In genomic region chr7:82049442-82049841, GRCh38 we compare ENCODE assay signal across 11 cellular contexts.
DNase-seq lines count a peak whose midpoint lies in the region; ATAC-seq and TF ChIP-seq lines count a peak whose summit lies in the region.
"Had no signal": no experiment of that assay in that cellular context is flagged by ENCODE, and none has a peak within 500 bp of the region (broad histone marks: within the 10 kb centered on the region; RNA-seq: fewer than 3 reads in every experiment).

No MANE protein-coding gene starts in this region.

- DNase-seq in Right ventricle myocardium superior (peak; percentile 40), cardiac septum (ENCODE audit: low spot score) (no peak), adipocyte (ENCODE audit: low read depth) (peak; percentile 29), hepatocyte (ENCODE audit: low spot score) (peak; percentile 19), aorta (no peak), natural killer cell (no peak)
- DNase-seq: activated naive CD8-positive, alpha-beta T cell treated with anti-CD3 and anti-CD28 coated beads, Interleukin-2, amount 10 ng/mL, durations not matched to agents 7 days and 5 days; naive B cell; stimulated activated naive B cell treated with anti-CD40 and anti-IgM and Interleukin-4, amounts not matched to agents 10 μg/mL and 1 μg/mL and 100 μg/mL, for 72 hours had no signal

- no peak overlapping the region for H3K4me3 ChIP-seq in adipocyte (ENCODE audit: low read length)
- no peak overlapping the region for H3K4me3 ChIP-seq in hepatocyte
- H3K4me3 ChIP-seq in aorta (ENCODE audit: low read length in 2 of 2): no peak overlapping the region

- H2AFZ ChIP-seq in hepatocyte: no peak overlapping the region

- no peak overlapping the region for H3K27ac Mint-ChIP-seq in natural killer cell
- H3K27ac Mint-ChIP-seq: activated naive CD8-positive, alpha-beta T cell treated with anti-CD3 and anti-CD28 coated beads, Interleukin-2, amount 10 ng/mL, durations not matched to agents 7 days and 5 days; naive B cell; stimulated activated naive B cell treated with anti-CD40 and anti-IgM and Interleukin-4, amounts not matched to agents 10 μg/mL and 1 μg/mL and 100 μg/mL, for 72 hours had no signal

- H3K4me1 ChIP-seq in adipocyte (ENCODE audit: control insufficient read depth, insufficient read depth, low read length) (peaks cover 11% of the 10 kb centered on the region), hepatocyte (ENCODE audit: insufficient read depth) (peaks cover 16% of the 10 kb centered on the region), aorta (ENCODE audit: control insufficient read depth in 1 of 2, insufficient read depth in 2 of 2, low read length in 2 of 2) (no peaks in the 10 kb centered on the region)

- H3K9ac ChIP-seq in adipocyte (ENCODE audit: low read length): no peak overlapping the region

- ATAC-seq in Right ventricle myocardium superior (ENCODE audit: poor library complexity): peak; percentile 55
- no peak for ATAC-seq in HG02981 (IDR thresholded peaks at IDR 0.05; ENCODE audit: unreplicated experiment)
- ATAC-seq in HG03442 (IDR thresholded peaks at IDR 0.05; ENCODE audit: unreplicated experiment): no peak
- no peak for ATAC-seq in aorta (ENCODE audit: low FRiP score)
- no peak for ATAC-seq in natural killer cell
- ATAC-seq: stimulated activated naive B cell treated with anti-CD40 and anti-IgM and Interleukin-4, amounts not matched to agents 10 μg/mL and 1 μg/mL and 100 μg/mL, for 72 hours had no signal

- no peaks in the 10 kb centered on the region for H4K20me1 ChIP-seq in hepatocyte (ENCODE audit: insufficient read depth, poor library complexity, severe bottlenecking)

- H3K9me3 ChIP-seq in adipocyte (ENCODE audit: control insufficient read depth, low read length) (no peaks in the 10 kb centered on the region), hepatocyte (ENCODE audit: low read depth) (no peaks in the 10 kb centered on the region), aorta (ENCODE audit: control insufficient read depth, low read length) (no peaks in the 10 kb centered on the region)

- TF ChIP-seq CTCF in hepatocyte (IDR thresholded peaks at IDR 0.05; ENCODE audit: poor library complexity) (no peak), natural killer cell (IDR thresholded peaks at IDR 0.05) (no peak)

- H3K9me3 Mint-ChIP-seq in natural killer cell: peaks cover 0 to 2% of the 10 kb centered on the region in 2 donors
- H3K9me3 Mint-ChIP-seq: activated naive CD8-positive, alpha-beta T cell treated with anti-CD3 and anti-CD28 coated beads, Interleukin-2, amount 10 ng/mL, durations not matched to agents 7 days and 5 days; naive B cell; stimulated activated naive B cell treated with anti-CD40 and anti-IgM and Interleukin-4, amounts not matched to agents 10 μg/mL and 1 μg/mL and 100 μg/mL, for 72 hours had no signal

- no peaks in the 10 kb centered on the region for H3K79me2 ChIP-seq in hepatocyte

- no peaks in the 10 kb centered on the region for H3K27me3 Mint-ChIP-seq in natural killer cell (ENCODE audit: low read depth in 2 of 2)
- H3K27me3 Mint-ChIP-seq: activated naive CD8-positive, alpha-beta T cell treated with anti-CD3 and anti-CD28 coated beads, Interleukin-2, amount 10 ng/mL, durations not matched to agents 7 days and 5 days; naive B cell; stimulated activated naive B cell treated with anti-CD40 and anti-IgM and Interleukin-4, amounts not matched to agents 10 μg/mL and 1 μg/mL and 100 μg/mL, for 72 hours had no signal

- peak overlapping the region; percentile 47 for H3K4me2 ChIP-seq in hepatocyte

- no peaks in the 10 kb centered on the region for H3K36me3 Mint-ChIP-seq in natural killer cell
- H3K36me3 Mint-ChIP-seq: activated naive CD8-positive, alpha-beta T cell treated with anti-CD3 and anti-CD28 coated beads, Interleukin-2, amount 10 ng/mL, durations not matched to agents 7 days and 5 days; naive B cell; stimulated activated naive B cell treated with anti-CD40 and anti-IgM and Interleukin-4, amounts not matched to agents 10 μg/mL and 1 μg/mL and 100 μg/mL, for 72 hours had no signal

- H3K4me1 Mint-ChIP-seq in natural killer cell: no peaks in the 10 kb centered on the region
- H3K4me1 Mint-ChIP-seq: activated naive CD8-positive, alpha-beta T cell treated with anti-CD3 and anti-CD28 coated beads, Interleukin-2, amount 10 ng/mL, durations not matched to agents 7 days and 5 days; naive B cell; stimulated activated naive B cell treated with anti-CD40 and anti-IgM and Interleukin-4, amounts not matched to agents 10 μg/mL and 1 μg/mL and 100 μg/mL, for 72 hours had no signal

- no peaks in the 10 kb centered on the region for H3K27me3 ChIP-seq in adipocyte (replicated peaks; ENCODE audit: control insufficient read depth, insufficient read depth, low read length)
- H3K27me3 ChIP-seq in hepatocyte: no peaks in the 10 kb centered on the region
- no peaks in the 10 kb centered on the region for H3K27me3 ChIP-seq in aorta (ENCODE audit: control insufficient read depth in 1 of 2, insufficient read depth in 2 of 2, low read length in 1 of 2)

- intact Hi-C loops in Right ventricle myocardium superior (cut with DNase I): loop anchor here (10.0 kb wide), 1 partner anchor 555 kb away; no protein-coding TSS in a partner anchor
- intact Hi-C loops in cardiac septum (cut with DNase I): loop anchor here (10.0 kb wide), 3 partner anchors 435 to 675 kb away; no protein-coding TSS in a partner anchor
- intact Hi-C loops in aorta (cut with DNase I): loop anchor here (5.0 to 10.0 kb wide), 2 partner anchors 435 to 523 kb away; no protein-coding TSS in a partner anchor
- intact Hi-C loops in natural killer cell (cut with micrococcal nuclease): loop anchor here (10.0 kb wide), 1 partner anchor 525 kb away; no protein-coding TSS in a partner anchor

- 51% methylated on average over 5 of the region's 5 CpGs for WGBS in hepatocyte (ENCODE audit: low lambda C conversion rate, missing lambda C conversion rate)
- WGBS in aorta, 2 donors: 69 to 72% methylated on average over 5 of the region's 5 CpGs

- H3K4me3 Mint-ChIP-seq in natural killer cell: no peak overlapping the region
- H3K4me3 Mint-ChIP-seq: activated naive CD8-positive, alpha-beta T cell treated with anti-CD3 and anti-CD28 coated beads, Interleukin-2, amount 10 ng/mL, durations not matched to agents 7 days and 5 days; naive B cell; stimulated activated naive B cell treated with anti-CD40 and anti-IgM and Interleukin-4, amounts not matched to agents 10 μg/mL and 1 μg/mL and 100 μg/mL, for 72 hours had no signal

- H3K9me2 ChIP-seq in hepatocyte (replicated peaks; ENCODE audit: insufficient read depth): no peaks in the 10 kb centered on the region

- H3K27ac ChIP-seq in hepatocyte (peak overlapping the region; percentile 54), aorta (ENCODE audit: low read depth in 1 of 2, low read length in 2 of 2) (no peak overlapping the region)

- H3K36me3 ChIP-seq in adipocyte (ENCODE audit: control insufficient read depth, insufficient read depth, low read length, severe bottlenecking): no peaks in the 10 kb centered on the region
- H3K36me3 ChIP-seq in hepatocyte (replicated peaks; ENCODE audit: insufficient read depth, low read depth): no peaks in the 10 kb centered on the region
- no peaks in the 10 kb centered on the region for H3K36me3 ChIP-seq in aorta (ENCODE audit: control insufficient read depth in 1 of 2, insufficient read depth in 2 of 2, low read length in 1 of 2)

Comparison
In these comparisons a context has a peak if more than half of its experiments do, and no peak if none do; other contexts are left out.
1. DNase-seq: peak in Right ventricle myocardium superior (single experiment), adipocyte (single experiment) and hepatocyte (single experiment); none in cardiac septum (single experiment), aorta (0 of 2) and natural killer cell (single experiment).